Comparison of ENCODE assay signal across 28 cellular contexts in genomic region chr5:31008231-31008630, GRCh38.
"Had no signal": no experiment of that assay in that cellular context is flagged by ENCODE, and none has a peak within 500 bp of the region (broad histone marks: within the 10 kb centered on the region; RNA-seq: fewer than 3 reads in every experiment).

No MANE protein-coding gene starts in this region.

- H3K4me2 ChIP-seq: neural progenitor cell, smooth muscle cell had no signal

- H3K4me1 ChIP-seq: left lung, neural progenitor cell, right atrium auricular region, right lobe of liver, stomach, testis, thyroid gland, transverse colon, upper lobe of left lung, vagina had no signal

- H3K9ac ChIP-seq: neural progenitor cell had no signal

- H3K4me3 Mint-ChIP-seq: immature natural killer cell; mesothelial cell of epicardium; naive B cell; natural killer cell; nephron progenitor cell; neural progenitor cell; stimulated activated naive B cell treated with anti-CD40 and anti-IgM and Interleukin-4, amounts not matched to agents 10 μg/mL and 1 μg/mL and 100 μg/mL, for 72 hours had no signal

- H3K9me3 ChIP-seq: ovary, right atrium auricular region, right lobe of liver, testis, thyroid gland, vagina had no signal

- H3K27me3 ChIP-seq: left lung, neural progenitor cell, ovary, right atrium auricular region, right lobe of liver, stomach, testis, thyroid gland, transverse colon, upper lobe of left lung, vagina had no signal

- H3K27me3 Mint-ChIP-seq: naive B cell; progenitor cell of endocrine pancreas; stimulated activated naive B cell treated with anti-CD40 and anti-IgM and Interleukin-4, amounts not matched to agents 10 μg/mL and 1 μg/mL and 100 μg/mL, for 72 hours had no signal

- H3K36me3 Mint-ChIP-seq: immature natural killer cell; mesothelial cell of epicardium; naive B cell; natural killer cell; stimulated activated naive B cell treated with anti-CD40 and anti-IgM and Interleukin-4, amounts not matched to agents 10 μg/mL and 1 μg/mL and 100 μg/mL, for 72 hours had no signal

- H2AFZ ChIP-seq: neural progenitor cell had no signal

- ATAC-seq: left lung; natural killer cell; right lobe of liver; stimulated activated naive B cell treated with anti-CD40 and anti-IgM and Interleukin-4, amounts not matched to agents 10 μg/mL and 1 μg/mL and 100 μg/mL, for 72 hours; stimulated activated naive CD8-positive, alpha-beta T cell treated with anti-CD3 and anti-CD28 coated beads, Interleukin-15, Interleukin-2, amounts not matched to agents 100 U/mL and 50 U/mL, for 24 hours had no signal

- H3K4me3 ChIP-seq: left lung, lung, neural progenitor cell, ovary, right atrium auricular region, right lobe of liver, smooth muscle cell, stomach, testis, thyroid gland, transverse colon, upper lobe of left lung, vagina had no signal

- H3K27ac ChIP-seq: left lung, neural progenitor cell, ovary, right atrium auricular region, right lobe of liver, stomach, testis, thyroid gland, transverse colon, upper lobe of left lung, vagina had no signal

- H3K36me3 ChIP-seq: left lung, neural progenitor cell, ovary, right atrium auricular region, right lobe of liver, stomach, thyroid gland, transverse colon, upper lobe of left lung, vagina had no signal

- H3K4me1 Mint-ChIP-seq: immature natural killer cell; mesothelial cell of epicardium; naive B cell; natural killer cell; nephron progenitor cell; stimulated activated naive B cell treated with anti-CD40 and anti-IgM and Interleukin-4, amounts not matched to agents 10 μg/mL and 1 μg/mL and 100 μg/mL, for 72 hours had no signal

- H3K27ac Mint-ChIP-seq: immature natural killer cell; mesothelial cell of epicardium; naive B cell; natural killer cell; nephron progenitor cell; neural progenitor cell; progenitor cell of endocrine pancreas; stimulated activated naive B cell treated with anti-CD40 and anti-IgM and Interleukin-4, amounts not matched to agents 10 μg/mL and 1 μg/mL and 100 μg/mL, for 72 hours had no signal

- DNase-seq: hippocampal formation; immature natural killer cell; kidney; left colon; left lung; naive B cell; natural killer cell; nephron progenitor cell; ovary; right lobe of liver; stimulated activated CD4-positive, alpha-beta T cell treated with anti-CD3 and anti-CD28 coated beads, Interleukin-12 subunit alpha, Interleukin-12 subunit beta, amount 100 ng/mL, for 4 hours; stimulated activated CD4-positive, alpha-beta T cell treated with anti-CD3 and anti-CD28 coated beads, Interleukin-15, amount 100 ng/mL, for 24 hours; stimulated activated CD4-positive, alpha-beta T cell treated with anti-CD3 and anti-CD28 coated beads, Interleukin-2, amount 100 ng/mL, for 24 hours; stimulated activated CD4-positive, alpha-beta T cell treated with anti-CD3 and anti-CD28 coated beads, Interleukin-4, amount 100 ng/mL, for 1 hour; stimulated activated naive B cell treated with anti-CD40 and anti-IgM and Interleukin-4, amounts not matched to agents 10 μg/mL and 1 μg/mL and 100 μg/mL, for 72 hours; stimulated activated naive CD8-positive, alpha-beta T cell treated with anti-CD3 and anti-CD28 coated beads, Interleukin-15, Interleukin-2, amounts not matched to agents 100 U/mL and 50 U/mL, for 24 hours; stomach; testis; thyroid gland; transverse colon; upper lobe of left lung had no signal
